ENCODE assay signal across 10 cellular contexts in genomic region chr20:32580970-32581838, GRCh38. TPM values are rescaled to one million over a fixed set of nuclear protein-coding genes. Genes with fewer than 3 reads are reported as not detected.
DNase-seq lines count a peak whose midpoint lies in the region; ATAC-seq and TF ChIP-seq lines count a peak whose summit lies in the region.
"Had no signal": no experiment of that assay in that cellular context is flagged by ENCODE, and none has a peak within 500 bp of the region (broad histone marks: within the 10 kb centered on the region; RNA-seq: fewer than 3 reads in every experiment).

No MANE protein-coding gene starts in this region.

- peak overlapping the region; percentile 73 for H3K27ac Mint-ChIP-seq in activated naive CD4-positive, alpha-beta T cell treated with anti-CD3 and anti-CD28 coated beads for 36 hours
- peak overlapping the region in 4 of 6 donors; percentile 30 to 84 (median 63) for H3K27ac Mint-ChIP-seq in naive B cell

- H3K36me3 ChIP-seq in DND-41 (ENCODE audit: insufficient read depth, low read length) (no peaks in the 10 kb centered on the region; the same call in 1 of the 2 replicates), vagina (no peaks in the 10 kb centered on the region)
- H3K36me3 ChIP-seq: esophagus squamous epithelium had no signal

- peaks cover 53% of the 10 kb centered on the region for H3K4me1 Mint-ChIP-seq in activated naive CD4-positive, alpha-beta T cell treated with anti-CD3 and anti-CD28 coated beads for 36 hours (ENCODE audit: low read depth)
- H3K4me1 Mint-ChIP-seq in naive B cell = peaks cover 18 to 24% (median 23%) of the 10 kb centered on the region in 3 donors

- H2AFZ ChIP-seq in DND-41 (ENCODE audit: low read depth, low read length) = no peak overlapping the region

- no peaks in the 10 kb centered on the region for H3K27me3 Mint-ChIP-seq in activated naive CD4-positive, alpha-beta T cell treated with anti-CD3 and anti-CD28 coated beads for 36 hours (ENCODE audit: low read depth)
- peaks cover 4 to 8% (median 8%) of the 10 kb centered on the region in 3 donors for H3K27me3 Mint-ChIP-seq in naive B cell

- H3K36me3 Mint-ChIP-seq in activated naive CD4-positive, alpha-beta T cell treated with anti-CD3 and anti-CD28 coated beads for 36 hours (ENCODE audit: low read depth) = peaks cover 1% of the 10 kb centered on the region
- H3K36me3 Mint-ChIP-seq in naive B cell = peaks cover 0 to 7% of the 10 kb centered on the region in 2 donors

- H3K9me3 ChIP-seq in DND-41 (ENCODE audit: insufficient read depth, low read length, severe bottlenecking) = no peaks in the 10 kb centered on the region
- H3K9me3 ChIP-seq in vagina = no peaks in the 10 kb centered on the region
- H3K9me3 ChIP-seq: esophagus squamous epithelium had no signal

- H3K27ac ChIP-seq in DND-41 (ENCODE audit: low read length) = no peak overlapping the region
- H3K27ac ChIP-seq in vagina = no peak overlapping the region

- ATAC-seq in DND-41 (ENCODE audit: insufficient read depth, low read depth) (no peak; the same call in 2 of the 3 replicates), naive B cell (ENCODE audit: low read depth in 2 of 2) (no peak), GM21717 (IDR thresholded peaks at IDR 0.05; ENCODE audit: unreplicated experiment) (no peak)
- no peak for ATAC-seq in activated CD4-positive, CD25-positive, alpha-beta regulatory T cell treated with anti-CD3 and anti-CD28 coated beads, Interleukin-2, amount 50 U/mL, for 24 hours

- peaks cover 71% of the 10 kb centered on the region for H4K20me1 ChIP-seq in DND-41 (ENCODE audit: insufficient read depth, low read length)

- H3K9ac ChIP-seq in DND-41 (ENCODE audit: low read depth, low read length) = no peak overlapping the region

- H3K4me1 ChIP-seq in DND-41 (ENCODE audit: insufficient read depth, low read length) (peaks cover 30% of the 10 kb centered on the region), vagina (peaks cover 24% of the 10 kb centered on the region)

- no peak for TF ChIP-seq POLR2A in vagina (IDR thresholded peaks at IDR 0.05)

- CTCF ChIA-PET in activated naive CD4-positive, alpha-beta T cell treated with anti-CD3 and anti-CD28 coated beads for 36 hours (lab: Charles Lee) = interaction anchor here (0.6 to 1.5 kb wide), 3 partner anchors 11 to 59 kb away, joined by 3 to 6 read pairs (median 4); no protein-coding TSS in a partner anchor

- H3K27me3 ChIP-seq in DND-41 (ENCODE audit: insufficient read depth, low read length, poor library complexity) = peaks cover 4% of the 10 kb centered on the region
- H3K27me3 ChIP-seq in vagina = no peaks in the 10 kb centered on the region

- H3K79me2 ChIP-seq in DND-41 (ENCODE audit: insufficient read depth, low read length) = peaks cover 70% of the 10 kb centered on the region

- H3K4me3 ChIP-seq in DND-41 (ENCODE audit: low read depth in 1 of 2, low read length in 2 of 2) (no peak overlapping the region), vagina (no peak overlapping the region)
- H3K4me3 ChIP-seq: esophagus squamous epithelium had no signal

- H3K4me3 Mint-ChIP-seq in activated naive CD4-positive, alpha-beta T cell treated with anti-CD3 and anti-CD28 coated beads for 36 hours = peak overlapping the region; percentile 51
- peak overlapping the region; percentile 66 to 92 (median 80) for H3K4me3 Mint-ChIP-seq in naive B cell

- TF ChIP-seq CTCF in DND-41 (IDR thresholded peaks at IDR 0.05; ENCODE audit: borderline replicate concordance, extremely low read depth, low read length, poor library complexity, severe bottlenecking) = no peak
- TF ChIP-seq CTCF in vagina (IDR thresholded peaks at IDR 0.05) = no peak

- no peak overlapping the region for H3K4me2 ChIP-seq in DND-41 (ENCODE audit: insufficient read depth, low read length)

- no peaks in the 10 kb centered on the region for H3K9me3 Mint-ChIP-seq in activated naive CD4-positive, alpha-beta T cell treated with anti-CD3 and anti-CD28 coated beads for 36 hours
- no peaks in the 10 kb centered on the region for H3K9me3 Mint-ChIP-seq in naive B cell

- intact Hi-C loops in activated naive CD4-positive, alpha-beta T cell treated with anti-CD3 and anti-CD28 coated beads for 36 hours (cut with micrococcal nuclease) = no loop called here
- intact Hi-C loops in vagina (cut with DNase I) = no loop called here

- DNase-seq in DND-41 (peak; percentile 54), MV-4-11 (lab: John Stamatoyannopoulos, UW) (peak; percentile 85), naive B cell (no peak), dermis blood vessel endothelial cell (no peak), vagina (ENCODE audit: extremely low spot score in 2 of 2) (no peak)
- peak; percentile 53 for DNase-seq in activated naive CD4-positive, alpha-beta T cell treated with anti-CD3 and anti-CD28 coated beads for 36 hours
- DNase-seq: esophagus squamous epithelium, NCI-H2081 treated with DMSO at 0.1 percent for 48 hours had no signal

RNA-seq across cellular contexts. Expression of gene NOL4L, which starts 3.9 kb away (rescaled TPM):
- total RNA-seq in activated naive CD4-positive, alpha-beta T cell treated with anti-CD3 and anti-CD28 coated beads for 36 hours = 10 to 100 TPM; 24.8 to 29.2 TPM
- 1 to 10 TPM in 5 of 6 donors, not detected in 1; 1.3 to 4.2 (median 1.5) TPM for polyA plus RNA-seq in naive B cell (ENCODE audit: low read depth in 6 of 6)
- 15.8 and 16.5 TPM in 2 replicates for total RNA-seq in dermis blood vessel endothelial cell
- total RNA-seq in vagina = 17.9 TPM

Comparison
In these comparisons a context has a peak if more than half of its experiments do, and no peak if none do; other contexts are left out.
1. DNase-seq: peak in DND-41 (single experiment), MV-4-11 (single experiment) and activated naive CD4-positive, alpha-beta T cell treated with anti-CD3 and anti-CD28 coated beads for 36 hours (single experiment); none in naive B cell (single experiment), dermis blood vessel endothelial cell (single experiment) and vagina (0 of 2).